Comparison of ENCODE assay signal across 16 cellular contexts in genomic region chr2:109660046-109660860, GRCh38. TPM values are rescaled to one million over a fixed set of nuclear protein-coding genes. Genes with fewer than 3 reads are reported as not detected.
A peak's percentile ranks its signal among the peaks of the same experiment; 100 is the strongest.
DNase-seq lines count a peak whose midpoint lies in the region; ATAC-seq, FAIRE-seq and TF ChIP-seq lines count a peak whose summit lies in the region.
"Had no signal": no experiment of that assay in that cellular context is flagged by ENCODE, and none has a peak within 500 bp of the region (broad histone marks: within the 10 kb centered on the region; RNA-seq: fewer than 3 reads in every experiment).

No MANE protein-coding gene starts in this region.

- intact Hi-C loops in A673 (cut with micrococcal nuclease; ENCODE audit: unreplicated experiment) (no loop called here), K562 (cut with micrococcal nuclease) (no loop called here), PC-9 (cut with micrococcal nuclease; ENCODE audit: unreplicated experiment) (loop anchor here (5.0 kb wide), 1 partner anchor 113 kb away; no protein-coding TSS in a partner anchor), PC-3 (cut with micrococcal nuclease) (no loop called here)

- POLR2A ChIA-PET in A673 (lab: Charles Lee; ENCODE audit: low non-redundant PET) = no interaction called here
- POLR2A ChIA-PET in K562 (lab: Yijun Ruan, JAX) = interaction anchor here (1.0 kb wide), 1 partner anchor 13 kb away, joined by 4 read pairs; no protein-coding TSS in a partner anchor
- POLR2A ChIA-PET in PC-9 (lab: Charles Lee; ENCODE audit: unreplicated experiment) = no interaction called here
- POLR2A ChIA-PET in PC-3 (lab: Charles Lee; ENCODE audit: unreplicated experiment) = no interaction called here

- no peak for TF ChIP-seq RAD21 in K562 (CRISPR knock-in tag; conservative IDR thresholded peaks at IDR 0.05 in 1 of 2, IDR thresholded peaks at IDR 0.05 in 1 of 2)

- H3F3A ChIP-seq in Loucy (ENCODE audit: low read depth) (no peaks in the 10 kb centered on the region), PC-9 (ENCODE audit: insufficient read depth, low read depth) (no peaks in the 10 kb centered on the region), PC-3 (ENCODE audit: low read length, unreplicated experiment) (no peaks in the 10 kb centered on the region)

- H3K4me2 ChIP-seq in Loucy (ENCODE audit: low read depth, low read length, poor library complexity, severe bottlenecking) (peak overlapping the region; percentile 21), K562 (ENCODE audit: insufficient read depth, low read length) (no peak overlapping the region), PC-9 (no peak overlapping the region), PC-3 (ENCODE audit: low read length) (no peak overlapping the region)

- no peak overlapping the region for H3K4me3 ChIP-seq in A673 (ENCODE audit: low read depth, low read length, poor library complexity, severe bottlenecking)
- H3K4me3 ChIP-seq in Loucy (ENCODE audit: low read length, poor library complexity, severe bottlenecking) = no peak overlapping the region
- no peak overlapping the region for H3K4me3 ChIP-seq in K562
- H3K4me3 ChIP-seq in PC-9 = no peak overlapping the region
- no peak overlapping the region for H3K4me3 ChIP-seq in PC-3 (ENCODE audit: low read length)
- H3K4me3 ChIP-seq: left ventricle myocardium inferior, uterus had no signal

- no peaks in the 10 kb centered on the region for H3K36me3 ChIP-seq in A673 (ENCODE audit: insufficient read depth, low read length, poor library complexity, severe bottlenecking)
- H3K36me3 ChIP-seq in Loucy (ENCODE audit: insufficient read depth, low read length) = no peaks in the 10 kb centered on the region
- H3K36me3 ChIP-seq in K562 (ENCODE audit: control insufficient read depth, insufficient read depth, low read length) = no peaks in the 10 kb centered on the region
- H3K36me3 ChIP-seq in PC-9 (ENCODE audit: low read depth) = no peaks in the 10 kb centered on the region
- no peaks in the 10 kb centered on the region for H3K36me3 ChIP-seq in PC-3 (ENCODE audit: low read depth, low read length)
- H3K36me3 ChIP-seq: left ventricle myocardium inferior, uterus had no signal

- H3K4me1 ChIP-seq in A673 (ENCODE audit: insufficient read depth, low read length, poor library complexity, severe bottlenecking) = no peaks in the 10 kb centered on the region
- peaks cover 14% of the 10 kb centered on the region for H3K4me1 ChIP-seq in Loucy (ENCODE audit: insufficient read depth, low read length, poor library complexity, severe bottlenecking)
- no peaks in the 10 kb centered on the region; a peak in 1 of 5 replicates for H3K4me1 ChIP-seq in K562 (replicated peaks in 1 of 2; ENCODE audit: control insufficient read depth in 2 of 2, insufficient read depth in 2 of 2, low read length in 2 of 2)
- H3K4me1 ChIP-seq in PC-9 (replicated peaks; ENCODE audit: insufficient read depth) = no peaks in the 10 kb centered on the region
- no peaks in the 10 kb centered on the region for H3K4me1 ChIP-seq in PC-3 (ENCODE audit: insufficient read depth, low read length)
- H3K4me1 ChIP-seq: uterus had no signal

- no peak for TF ChIP-seq POLR2A in K562 (conservative IDR thresholded peaks at IDR 0.05)

- peak; percentile 31 for DNase-seq in A673 (ENCODE audit: low spot score)
- DNase-seq in K562 (ENCODE audit: extremely low read depth in 1 of 4, low spot score in 3 of 4) = peak in 1 of 4 experiments; percentile 9
- peak; percentile 27 for DNase-seq in iPS-NIHi11 (ENCODE audit: low spot score)
- DNase-seq in PC-9 = no peak
- DNase-seq in PC-3 = no peak
- no peak for DNase-seq in NCI-H2107 (lab: John Stamatoyannopoulos, UW)
- DNase-seq: effector memory CD8-positive, alpha-beta T cell; foreskin fibroblast; left ventricle myocardium inferior; occipital lobe; uterus had no signal

- no peaks in the 10 kb centered on the region for H3K79me2 ChIP-seq in Loucy (ENCODE audit: insufficient read depth, low read length)
- no peaks in the 10 kb centered on the region for H3K79me2 ChIP-seq in K562 (ENCODE audit: control insufficient read depth, insufficient read depth, low read length)
- no peaks in the 10 kb centered on the region for H3K79me2 ChIP-seq in PC-9 (ENCODE audit: low read depth)
- H3K79me2 ChIP-seq in PC-3 (ENCODE audit: low read length) = no peaks in the 10 kb centered on the region

- H3K27ac ChIP-seq in A673 (ENCODE audit: low read depth, low read length, poor library complexity, severe bottlenecking) (no peak overlapping the region), K562 (ENCODE audit: extremely low read depth, low read depth, low read length) (no peak overlapping the region), PC-9 (no peak overlapping the region), PC-3 (ENCODE audit: low read length) (no peak overlapping the region)
- H3K27ac ChIP-seq: left ventricle myocardium inferior, RWPE1, uterus had no signal

- H3K9me2 ChIP-seq in Loucy (replicated peaks; ENCODE audit: low read depth, low read length) (no peaks in the 10 kb centered on the region), PC-9 (ENCODE audit: insufficient read depth) (no peaks in the 10 kb centered on the region), PC-3 (replicated peaks; ENCODE audit: low read length) (no peaks in the 10 kb centered on the region)

- H3K9me1 ChIP-seq in K562 (ENCODE audit: control insufficient read depth, insufficient read depth, low read length) = no peaks in the 10 kb centered on the region

- no TSS peak for BruUV-seq in A673 (replicated peaks; lab: Mats Ljungman, UMichigan)
- BruUV-seq in K562 (replicated peaks; lab: Mats Ljungman, UMichigan) = no TSS peak
- no TSS peak for BruUV-seq in PC-9 (replicated peaks; lab: Mats Ljungman, UMichigan)
- BruUV-seq in PC-3 (replicated peaks; lab: Mats Ljungman, UMichigan) = no TSS peak

- no peak for TF ChIP-seq EP300 in K562 (IDR thresholded peaks at IDR 0.05; ENCODE audit: low read length)

- no peak for FAIRE-seq in K562 (lab: Jason Lieb, UNC)
- FAIRE-seq: GM12891 had no signal

- 3% methylated on average over 3 of the region's 3 CpGs for WGBS in K562 (ENCODE audit: insufficient coverage, low coverage, missing lambda C conversion rate)

- no peaks in the 10 kb centered on the region for H4K20me1 ChIP-seq in Loucy (ENCODE audit: insufficient read depth, low read length, poor library complexity, severe bottlenecking)
- no peaks in the 10 kb centered on the region for H4K20me1 ChIP-seq in K562 (replicated peaks; ENCODE audit: control insufficient read depth, insufficient read depth, low read length)
- H4K20me1 ChIP-seq in PC-9 (ENCODE audit: insufficient read depth) = no peaks in the 10 kb centered on the region
- no peaks in the 10 kb centered on the region for H4K20me1 ChIP-seq in PC-3 (ENCODE audit: low read length)

- H2AFZ ChIP-seq in Loucy (ENCODE audit: low read length) (no peak overlapping the region; the same call in 1 of the 2 replicates), K562 (ENCODE audit: low read depth, low read length) (no peak overlapping the region), PC-9 (no peak overlapping the region), PC-3 (ENCODE audit: low read length) (no peak overlapping the region)

- H3K9me3 ChIP-seq in A673 (ENCODE audit: low read depth, low read length, poor library complexity, severe bottlenecking) = no peaks in the 10 kb centered on the region
- H3K9me3 ChIP-seq in Loucy (ENCODE audit: insufficient read depth, low read depth, low read length) = no peaks in the 10 kb centered on the region
- no peaks in the 10 kb centered on the region for H3K9me3 ChIP-seq in K562 (replicated peaks; ENCODE audit: control insufficient read depth, insufficient read depth, low read depth, low read length)
- no peaks in the 10 kb centered on the region for H3K9me3 ChIP-seq in PC-9 (ENCODE audit: insufficient read depth, low read depth)
- no peaks in the 10 kb centered on the region for H3K9me3 ChIP-seq in PC-3 (ENCODE audit: low read length)
- H3K9me3 ChIP-seq: left ventricle myocardium inferior, uterus had no signal

- in situ Hi-C loops in K562 (cut with MboI) = no loop called here

- no peak overlapping the region for H3K9ac ChIP-seq in Loucy (ENCODE audit: low read depth, low read length, poor library complexity, severe bottlenecking)
- H3K9ac ChIP-seq in K562 (ENCODE audit: insufficient read depth in 1 of 2, low read depth in 2 of 2, low read length in 2 of 2) = no peak overlapping the region
- no peak overlapping the region for H3K9ac ChIP-seq in PC-3 (ENCODE audit: low read length)

- no peak for TF ChIP-seq CTCF in A673 (conservative IDR thresholded peaks at IDR 0.05; ENCODE audit: low read depth, low read length)
- no peak for TF ChIP-seq CTCF in Loucy (conservative IDR thresholded peaks at IDR 0.05; ENCODE audit: low read length)
- no peak for TF ChIP-seq CTCF in K562 (IDR thresholded peaks at IDR 0.05 in 2 of 3, conservative IDR thresholded peaks at IDR 0.05 in 1 of 3; ENCODE audit: insufficient read depth in 2 of 3, low read depth in 1 of 3, low read length in 3 of 3)
- TF ChIP-seq CTCF in PC-9 (conservative IDR thresholded peaks at IDR 0.05) = no peak
- no peak for TF ChIP-seq CTCF in PC-3 (conservative IDR thresholded peaks at IDR 0.05; ENCODE audit: low read depth, low read length)

- H3K27me3 ChIP-seq in A673 (replicated peaks; ENCODE audit: insufficient read depth, low read depth, low read length, poor library complexity) = no peaks in the 10 kb centered on the region
- H3K27me3 ChIP-seq in Loucy (ENCODE audit: insufficient read depth, low read length, poor library complexity, severe bottlenecking) = no peaks in the 10 kb centered on the region
- no peaks in the 10 kb centered on the region for H3K27me3 ChIP-seq in K562 (ENCODE audit: control insufficient read depth in 2 of 2, insufficient read depth in 2 of 2, low read length in 2 of 2)
- H3K27me3 ChIP-seq in PC-9 (ENCODE audit: insufficient read depth, low read depth) = no peaks in the 10 kb centered on the region
- H3K27me3 ChIP-seq in PC-3 (ENCODE audit: low read length) = no peaks in the 10 kb centered on the region
- H3K27me3 ChIP-seq: uterus had no signal

- CTCF ChIA-PET in A673 (lab: Charles Lee) = no interaction called here
- CTCF ChIA-PET in K562 (lab: Yijun Ruan, JAX; ENCODE audit: low intra/inter-chr PET ratio) = no interaction called here
- CTCF ChIA-PET in PC-9 (lab: Charles Lee) = no interaction called here
- CTCF ChIA-PET in PC-3 (lab: Charles Lee) = no interaction called here

- ATAC-seq in K562 = peak; percentile 47; the same call in 1 of the 3 replicates
- ATAC-seq in PC-3 = no peak
- no peak for ATAC-seq in GM21737 (IDR thresholded peaks at IDR 0.05; ENCODE audit: unreplicated experiment)
- ATAC-seq: effector memory CD8-positive, alpha-beta T cell; sciatic nerve had no signal

RNA-seq across cellular contexts. Expression of gene SOWAHC, which starts 46.1 kb away (rescaled TPM):
- total RNA-seq in A673 (2021) = 10.6 and 13.1 TPM in 2 replicates
- total RNA-seq in K562 (2011; cell fraction: chromatin; rRNA removed; ENCODE audit: low replicate concordance) = not detected in 2 replicates
- total RNA-seq in K562 (2011; cell fraction: nucleolus; rRNA removed) = not detected in 2 replicates
- not detected in 2 replicates for total RNA-seq in K562 (2011; cell fraction: nucleoplasm; rRNA removed)
- total RNA-seq in K562 (2014; rRNA removed) = not detected in 2 replicates
- not detected in 2 replicates for total RNA-seq in K562 (2014; rRNA removed; fragmentation: Illumina TruSeq; extraction: Trizol)
- total RNA-seq in K562 (2015; rRNA removed; fragmentation: Illumina TruSeq; extraction: Trizol) = not detected in 2 replicates
- total RNA-seq in K562 (2021) = 0.04 and 0.09 TPM in 2 replicates
- polyA plus RNA-seq in K562 (2011; rRNA removed) = not detected in 2 replicates
- polyA plus RNA-seq in K562 (2011; cell fraction: cytosol; rRNA removed) = not detected in 2 replicates
- polyA plus RNA-seq in K562 (2011; cell fraction: nucleus; rRNA removed) = not detected in 2 replicates
- polyA plus RNA-seq in K562 (2012) = not detected in 2 replicates
- not detected in 2 replicates for polyA plus RNA-seq in K562 (2014; fragmentation: Illumina TruSeq; extraction: Trizol)
- polyA plus RNA-seq in K562 (2014; fragmentation: Nextera tagmentation; extraction: Ambion mirVana) = not detected
- polyA plus RNA-seq in K562 (2014; rRNA removed) = not detected in 2 replicates
- not detected in 2 replicates for polyA minus RNA-seq in K562 (2011; rRNA and poly(A)+ RNA removed)
- 0.73 TPM in 1 of 2 replicates, not detected in the other for polyA minus RNA-seq in K562 (2011; cell fraction: cytosol; rRNA and poly(A)+ RNA removed)
- not detected in 2 replicates for polyA minus RNA-seq in K562 (2011; cell fraction: nucleus; rRNA and poly(A)+ RNA removed)
- 12.8 and 14.3 TPM in 2 replicates for total RNA-seq in PC-9 (2021)
- 27.4 and 41.1 TPM in 2 replicates for total RNA-seq in PC-3 (2014; rRNA removed)

RNA-seq across cellular contexts. Expression of gene SEPTIN10, which starts 46.5 kb away (rescaled TPM):
- total RNA-seq in A673 (2021) (106 and 118 TPM in 2 replicates), K562 (2014; rRNA removed) (not detected in 2 replicates), K562 (2014; rRNA removed; fragmentation: Illumina TruSeq; extraction: Trizol) (not detected in 2 replicates), K562 (2015; rRNA removed; fragmentation: Illumina TruSeq; extraction: Trizol) (not detected in 2 replicates), K562 (2021) (0.22 and 0.40 TPM in 2 replicates), PC-9 (2021) (112 and 119 TPM in 2 replicates), PC-3 (2014; rRNA removed) (22.1 and 36.1 TPM in 2 replicates)
- total RNA-seq in K562 (2011; cell fraction: chromatin; rRNA removed; ENCODE audit: low replicate concordance) = not detected in 2 replicates
- total RNA-seq in K562 (2011; cell fraction: nucleolus; rRNA removed) = not detected in 2 replicates
- total RNA-seq in K562 (2011; cell fraction: nucleoplasm; rRNA removed) = not detected in 2 replicates
- polyA plus RNA-seq in K562 (2011; rRNA removed) (not detected in 2 replicates), K562 (2014; fragmentation: Illumina TruSeq; extraction: Trizol) (not detected in 2 replicates), K562 (2014; fragmentation: Nextera tagmentation; extraction: Ambion mirVana) (not detected), K562 (2014; rRNA removed) (not detected in 2 replicates)
- polyA plus RNA-seq in K562 (2011; cell fraction: cytosol; rRNA removed) = not detected in 2 replicates
- polyA plus RNA-seq in K562 (2011; cell fraction: nucleus; rRNA removed) = not detected in 2 replicates
- not detected in 2 replicates for polyA plus RNA-seq in K562 (2012)
- not detected in 2 replicates for polyA minus RNA-seq in K562 (2011; rRNA and poly(A)+ RNA removed)
- polyA minus RNA-seq in K562 (2011; cell fraction: cytosol; rRNA and poly(A)+ RNA removed) = not detected in 2 replicates
- polyA minus RNA-seq in K562 (2011; cell fraction: nucleus; rRNA and poly(A)+ RNA removed) = not detected in 2 replicates

Comparison
In these comparisons a context has a peak if more than half of its experiments do, and no peak if none do; other contexts are left out.
1. DNase-seq: peak in A673 (single experiment) and iPS-NIHi11 (single experiment); none in PC-9 (0 of 2), PC-3 (single experiment) and NCI-H2107 (single experiment).
2. RNA of gene SOWAHC, which starts 46.1 kb away (total RNA-seq): 27.4 to 41.1 TPM in PC-3, 12.8 to 14.3 TPM in PC-9 and 10.6 to 13.1 TPM in A673; 0.04 to 0.09 TPM in K562; every median in the first group is over 10 times any median in the second.
3. RNA of gene SEPTIN10, which starts 46.5 kb away (total RNA-seq): 106 to 118 TPM in A673, 112 to 119 TPM in PC-9 and 22.1 to 36.1 TPM in PC-3; 0.22 to 0.40 TPM in K562; every median in the first group is over 10 times any median in the second.